ENCODE assay signal across 21 cellular contexts in the genomic region with DNA sequence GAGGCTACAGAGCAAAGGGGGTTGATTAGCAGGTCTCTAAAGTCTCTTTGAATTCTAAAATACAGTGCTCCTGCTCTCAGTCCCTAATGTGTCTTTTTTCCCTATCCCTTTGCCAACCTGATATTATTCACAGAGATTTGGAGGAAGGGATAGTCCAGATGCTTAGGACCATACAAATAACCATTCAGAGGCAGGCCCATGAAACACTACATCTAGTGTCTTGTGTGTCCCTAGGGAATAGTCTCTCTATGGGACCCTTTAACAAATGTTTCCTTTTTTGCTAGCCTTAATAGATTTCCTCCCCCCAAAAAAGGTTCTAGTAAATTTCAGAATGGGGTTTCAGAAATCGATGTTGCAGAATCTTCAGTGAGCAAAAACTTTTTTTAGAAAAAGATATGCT. TPM values are rescaled to one million over a fixed set of nuclear protein-coding genes. Genes with fewer than 3 reads are reported as not detected.
"Had no signal": no experiment of that assay in that cellular context is flagged by ENCODE, and none has a peak within 500 bp of the region (broad histone marks: within the 10 kb centered on the region; RNA-seq: fewer than 3 reads in every experiment).

No MANE protein-coding gene starts in this region.

- H3K4me3 ChIP-seq: colonic mucosa, esophagus squamous epithelium, right lobe of liver, smooth muscle cell, upper lobe of right lung had no signal

- H3K36me3 ChIP-seq: colonic mucosa, esophagus squamous epithelium, left ventricle myocardium inferior, right lobe of liver, upper lobe of right lung had no signal

- H3K36me3 Mint-ChIP-seq: memory B cell; natural killer cell treated with Interleukin-12 subunit alpha and Interleukin-12 subunit beta and Interleukin-15 and Interleukin-18, amount 100 ng/mL, for 72 hours had no signal

- H3K27ac Mint-ChIP-seq: activated naive CD4-positive, alpha-beta T cell treated with anti-CD3 and anti-CD28 coated beads for 36 hours; activated naive CD8-positive, alpha-beta T cell treated with anti-CD3 and anti-CD28 coated beads, Interleukin-2, amount 50 U/mL, for 24 hours; activated T-helper 2 cell treated with anti-CD3 and anti-CD28 coated beads, Interferon-gamma antibody, Interleukin-2, Interleukin-4, amounts not matched to agents 10 μg/mL and 5 μg/mL and 100 μg/mL, durations not matched to agents 14 hours and 24 hours and 36 hours; memory B cell; natural killer cell treated with Interleukin-12 subunit alpha and Interleukin-12 subunit beta and Interleukin-15 and Interleukin-18, amount 100 ng/mL, for 72 hours had no signal

- H3K27ac ChIP-seq: colonic mucosa, esophagus squamous epithelium, foreskin keratinocyte, left ventricle myocardium inferior, right lobe of liver, upper lobe of right lung had no signal

- DNase-seq: activated CD4-positive, alpha-beta T cell treated with anti-CD3 and anti-CD28 coated beads, Interleukin-2, amount 50 U/mL, for 48 hours; activated CD4-positive, CD25-positive, alpha-beta regulatory T cell treated with anti-CD3 and anti-CD28 coated beads, Interleukin-2, amount 50 U/mL, for 72 hours; activated naive CD4-positive, alpha-beta T cell treated with anti-CD3 and anti-CD28 coated beads for 36 hours; activated T-cell treated with anti-CD3 and anti-CD28 coated beads, Interleukin-2, amount 50 U/mL, for 1 hour; central memory CD4-positive, alpha-beta T cell; colonic mucosa; esophagus squamous epithelium; foreskin keratinocyte; left ventricle myocardium inferior; right lobe of liver; stimulated activated CD4-positive, alpha-beta T cell treated with anti-CD3 and anti-CD28 coated beads, Interleukin-4, amount 100 ng/mL, for 4 hours; stimulated activated naive CD4-positive, alpha-beta T cell treated with Interleukin-2 at 50 U/mL for 16 hours; T-helper 1 cell; T1000; upper lobe of right lung had no signal

- H3K9me3 Mint-ChIP-seq: activated naive CD4-positive, alpha-beta T cell treated with anti-CD3 and anti-CD28 coated beads for 36 hours; activated naive CD8-positive, alpha-beta T cell treated with anti-CD3 and anti-CD28 coated beads, Interleukin-2, amount 50 U/mL, for 24 hours; activated T-helper 2 cell treated with anti-CD3 and anti-CD28 coated beads, Interferon-gamma antibody, Interleukin-2, Interleukin-4, amounts not matched to agents 10 μg/mL and 5 μg/mL and 100 μg/mL, durations not matched to agents 14 hours and 24 hours and 36 hours; natural killer cell treated with Interleukin-12 subunit alpha and Interleukin-12 subunit beta and Interleukin-15 and Interleukin-18, amount 100 ng/mL, for 72 hours had no signal

- H3K4me2 ChIP-seq: smooth muscle cell had no signal

- H3K4me1 Mint-ChIP-seq: activated naive CD8-positive, alpha-beta T cell treated with anti-CD3 and anti-CD28 coated beads, Interleukin-2, amount 50 U/mL, for 24 hours; memory B cell had no signal

- H3K4me1 ChIP-seq: colonic mucosa, foreskin keratinocyte, left ventricle myocardium inferior, right lobe of liver, upper lobe of right lung had no signal

- ATAC-seq: activated naive CD8-positive, alpha-beta T cell treated with anti-CD3 and anti-CD28 coated beads, Interleukin-2, amount 50 U/mL, for 24 hours; natural killer cell treated with Interleukin-12 subunit alpha and Interleukin-12 subunit beta and Interleukin-15 and Interleukin-18, amount 100 ng/mL, for 72 hours; upper lobe of right lung had no signal

- H3K4me3 Mint-ChIP-seq: activated naive CD4-positive, alpha-beta T cell treated with anti-CD3 and anti-CD28 coated beads for 36 hours; activated naive CD8-positive, alpha-beta T cell treated with anti-CD3 and anti-CD28 coated beads, Interleukin-2, amount 50 U/mL, for 24 hours; memory B cell; natural killer cell treated with Interleukin-12 subunit alpha and Interleukin-12 subunit beta and Interleukin-15 and Interleukin-18, amount 100 ng/mL, for 72 hours had no signal

- H3K9me3 ChIP-seq: colonic mucosa, esophagus squamous epithelium, left ventricle myocardium inferior, right lobe of liver, upper lobe of right lung had no signal

RNA-seq across cellular contexts. Expression of a gene that starts 1.7 kb away (rescaled TPM):
- total RNA-seq: activated naive CD4-positive, alpha-beta T cell treated with anti-CD3 and anti-CD28 coated beads for 36 hours; activated T-helper 2 cell treated with anti-CD3 and anti-CD28 coated beads, Interferon-gamma antibody, Interleukin-2, Interleukin-4, amounts not matched to agents 10 μg/mL and 5 μg/mL and 100 μg/mL, durations not matched to agents 14 hours and 24 hours and 36 hours; foreskin keratinocyte; left ventricle myocardium inferior; natural killer cell treated with Interleukin-12 subunit alpha and Interleukin-12 subunit beta and Interleukin-15 and Interleukin-18, amount 100 ng/mL, for 72 hours; pulmonary artery endothelial cell; right lobe of liver; smooth muscle cell; upper lobe of right lung had no signal
- polyA plus RNA-seq: foreskin keratinocyte, smooth muscle cell had no signal
